ENCODE assay signal across 24 cellular contexts in the genomic region with DNA sequence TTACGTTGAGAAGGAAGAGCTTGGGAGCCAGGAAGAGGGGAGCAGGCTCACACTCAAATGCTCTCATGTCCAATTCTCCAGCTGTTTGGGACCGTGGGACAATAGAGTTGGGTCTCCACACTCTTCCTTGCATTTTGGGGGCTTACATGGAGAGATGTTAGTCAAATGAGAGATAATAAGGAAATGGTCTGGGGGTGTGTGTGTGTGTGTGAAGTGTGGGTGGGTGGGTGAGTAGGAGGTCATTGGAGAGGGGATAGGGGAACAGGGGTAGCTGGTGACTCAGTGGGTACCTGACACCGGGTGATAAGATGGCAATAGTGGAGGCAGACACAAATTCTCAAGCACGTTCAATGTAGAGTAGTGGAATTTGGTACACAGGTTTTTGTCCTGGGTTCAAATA.
DNase-seq lines count a peak whose midpoint lies in the region; ATAC-seq, FAIRE-seq and TF ChIP-seq lines count a peak whose summit lies in the region.
"Had no signal": no experiment of that assay in that cellular context is flagged by ENCODE, and none has a peak within 500 bp of the region (broad histone marks: within the 10 kb centered on the region; RNA-seq: fewer than 3 reads in every experiment).

No MANE protein-coding gene starts in this region.

- WGBS in K562 (ENCODE audit: insufficient coverage, low coverage, missing lambda C conversion rate), result 0% methylated on average over 4 of the region's 4 CpGs
- 91 to 94% methylated on average over 3 to 4 of the region's 4 CpGs for WGBS in endodermal cell (ENCODE audit: insufficient coverage in 1 of 2, insufficient read length in 1 of 2), 2 experiments

- peak overlapping the region; percentile 35 for H3K27ac Mint-ChIP-seq in endodermal cell
- H3K27ac Mint-ChIP-seq: CD4-positive, alpha-beta T cell; CD8-positive, alpha-beta T cell had no signal

- H3K9me1 ChIP-seq in K562 (ENCODE audit: control insufficient read depth, insufficient read depth, low read length), result no peaks in the 10 kb centered on the region

- ATAC-seq in K562, result no peak
- no peak for ATAC-seq in GM18502 (IDR thresholded peaks at IDR 0.05; ENCODE audit: poor library complexity, unreplicated experiment)
- ATAC-seq in HG02798 (IDR thresholded peaks at IDR 0.05; ENCODE audit: poor library complexity, unreplicated experiment), result no peak
- ATAC-seq: CD8-positive, alpha-beta T cell had no signal

- H3K4me2 ChIP-seq in K562 (ENCODE audit: insufficient read depth, low read length), result no peak overlapping the region
- H3K4me2 ChIP-seq in osteoblast (ENCODE audit: insufficient read depth, low read length), result no peak overlapping the region

- POLR2A ChIA-PET in HEK293 (lab: Yijun Ruan, JAX), result no interaction called here
- POLR2A ChIA-PET in K562 (lab: Yijun Ruan, JAX), result no interaction called here

- peaks cover 41% of the 10 kb centered on the region for H3K9me3 Mint-ChIP-seq in endodermal cell

- no peak for TF ChIP-seq CTCF in HEK293 (tag by site-specific recombination; IDR thresholded peaks at IDR 0.05)
- no peak for TF ChIP-seq CTCF in K562 (IDR thresholded peaks at IDR 0.05 in 2 of 3, conservative IDR thresholded peaks at IDR 0.05 in 1 of 3; ENCODE audit: insufficient read depth in 2 of 3, low read depth in 1 of 3, low read length in 3 of 3)
- no peak for TF ChIP-seq CTCF in endodermal cell (conservative IDR thresholded peaks at IDR 0.05)
- TF ChIP-seq CTCF in osteoblast (IDR thresholded peaks at IDR 0.05; ENCODE audit: extremely low read depth, low read depth, low read length), result no peak

- H3K27me3 ChIP-seq in K562 (ENCODE audit: control insufficient read depth in 2 of 2, insufficient read depth in 2 of 2, low read length in 2 of 2) (peaks cover 17 to 52% of the 10 kb centered on the region in 2 experiments), endodermal cell (ENCODE audit: control insufficient read depth, insufficient read depth, low read length, poor library complexity, severe bottlenecking) (no peaks in the 10 kb centered on the region), osteoblast (ENCODE audit: insufficient read depth, low read length) (peaks cover 3% of the 10 kb centered on the region)
- H3K27me3 ChIP-seq: BE2C, BLaER1 had no signal

- FAIRE-seq in K562 (lab: Jason Lieb, UNC), result no peak
- FAIRE-seq: A204.1, D721Med, G401.6, GM12891, GM18507 had no signal

- H3K36me3 ChIP-seq in HEK293 (ENCODE audit: control insufficient read depth in 2 of 2, insufficient read depth in 1 of 2, low read length in 2 of 2), result no peaks in the 10 kb centered on the region
- no peaks in the 10 kb centered on the region for H3K36me3 ChIP-seq in K562 (ENCODE audit: control insufficient read depth, insufficient read depth, low read length)
- H3K36me3 ChIP-seq in endodermal cell (ENCODE audit: control insufficient read depth, insufficient read depth, low read length), result peaks cover 43% of the 10 kb centered on the region
- H3K36me3 ChIP-seq in osteoblast (ENCODE audit: insufficient read depth, low read length), result no peaks in the 10 kb centered on the region
- H3K36me3 ChIP-seq: BE2C, BLaER1 had no signal

- H3K4me1 Mint-ChIP-seq in endodermal cell, result peaks cover 26% of the 10 kb centered on the region

- no peak overlapping the region for H3K9ac ChIP-seq in K562 (ENCODE audit: insufficient read depth in 1 of 2, low read depth in 2 of 2, low read length in 2 of 2)
- H3K9ac ChIP-seq in endodermal cell (ENCODE audit: extremely low read depth, low read length, poor library complexity, severe bottlenecking), result no peak overlapping the region
- H3K9ac ChIP-seq: BLaER1 had no signal

- H2AFZ ChIP-seq in K562 (ENCODE audit: low read depth, low read length) (no peak overlapping the region), osteoblast (ENCODE audit: low read length) (no peak overlapping the region)

- CTCF ChIA-PET in HEK293 (lab: Yijun Ruan, JAX) (interaction anchor here (3.7 kb wide), 1 partner anchor 19 kb away, joined by 11 read pairs; no protein-coding TSS in a partner anchor), K562 (lab: Yijun Ruan, JAX; ENCODE audit: low intra/inter-chr PET ratio) (no interaction called here)

- TF ChIP-seq RAD21 in K562 (CRISPR knock-in tag; conservative IDR thresholded peaks at IDR 0.05 in 1 of 2, IDR thresholded peaks at IDR 0.05 in 1 of 2), result no peak

- TF ChIP-seq EP300 in K562 (IDR thresholded peaks at IDR 0.05; ENCODE audit: low read length), result no peak

- H3K27me3 Mint-ChIP-seq in endodermal cell (ENCODE audit: insufficient read depth), result no peaks in the 10 kb centered on the region
- H3K27me3 Mint-ChIP-seq: CD4-positive, alpha-beta T cell had no signal

- peaks cover 67% of the 10 kb centered on the region for H3K36me3 Mint-ChIP-seq in endodermal cell (ENCODE audit: low read depth)
- H3K36me3 Mint-ChIP-seq: CD8-positive, alpha-beta T cell had no signal

- no peaks in the 10 kb centered on the region for H3K79me2 ChIP-seq in K562 (ENCODE audit: control insufficient read depth, insufficient read depth, low read length)
- no peaks in the 10 kb centered on the region for H3K79me2 ChIP-seq in osteoblast (ENCODE audit: insufficient read depth, low read length)

- H3K4me1 ChIP-seq in HEK293 (ENCODE audit: control insufficient read depth, insufficient read depth, low read length), result no peaks in the 10 kb centered on the region
- H3K4me1 ChIP-seq in K562 (replicated peaks in 1 of 2; ENCODE audit: control insufficient read depth in 2 of 2, insufficient read depth in 2 of 2, low read length in 2 of 2), result no peaks in the 10 kb centered on the region
- H3K4me1 ChIP-seq in endodermal cell (ENCODE audit: control insufficient read depth, insufficient read depth, low read length), result peaks cover 6% of the 10 kb centered on the region
- peaks cover 9% of the 10 kb centered on the region for H3K4me1 ChIP-seq in osteoblast (ENCODE audit: insufficient read depth, low read length)
- H3K4me1 ChIP-seq: BE2C had no signal

- H3K27ac ChIP-seq in HEK293 (ENCODE audit: extremely low read depth, low read depth, low read length) (no peak overlapping the region), K562 (ENCODE audit: extremely low read depth, low read depth, low read length) (no peak overlapping the region), endodermal cell (ENCODE audit: low read depth, low read length) (no peak overlapping the region), osteoblast (ENCODE audit: low read depth, low read length) (no peak overlapping the region)
- H3K27ac ChIP-seq: BLaER1, C4-2B had no signal

- no TSS peak for BruUV-seq in K562 (replicated peaks; lab: Mats Ljungman, UMichigan)

- H3K9me3 ChIP-seq in HEK293 (ENCODE audit: control insufficient read depth, insufficient read depth, low read depth, low read length) (no peaks in the 10 kb centered on the region), K562 (replicated peaks; ENCODE audit: control insufficient read depth, insufficient read depth, low read depth, low read length) (no peaks in the 10 kb centered on the region), endodermal cell (ENCODE audit: control insufficient read depth, low read length) (peaks cover 38% of the 10 kb centered on the region), osteoblast (ENCODE audit: low read depth, low read length) (no peaks in the 10 kb centered on the region)
- H3K9me3 ChIP-seq: BE2C had no signal

- in situ Hi-C loops in K562 (cut with MboI), result no loop called here

- no peak for TF ChIP-seq POLR2A in K562 (conservative IDR thresholded peaks at IDR 0.05)

- no peak for DNase-seq in K562 (ENCODE audit: extremely low read depth in 1 of 4, low spot score in 3 of 4)
- no peak for DNase-seq in endodermal cell
- DNase-seq in osteoblast (ENCODE audit: insufficient read length, low spot score, missing footprints), result peak; percentile 18
- no peak for DNase-seq in stimulated activated CD4-positive, alpha-beta T cell treated with anti-CD3 and anti-CD28 coated beads, Interleukin-12 subunit alpha, Interleukin-12 subunit beta, amount 100 ng/mL, for 4 hours
- no peak for DNase-seq in activated effector memory CD4-positive, alpha-beta T cell treated with anti-CD3 and anti-CD28 coated beads, Interleukin-2, amount 50 U/mL, for 16 hours
- DNase-seq: 8988T; ACHN; BE2C; Caco-2; Calu3; CD4-positive, alpha-beta T cell; CD8-positive, alpha-beta T cell; DMS79 treated with DMSO at 0.1 percent for 48 hours; GF-D8 had no signal

- intact Hi-C loops in K562 (cut with micrococcal nuclease), result no loop called here

- H3K4me3 Mint-ChIP-seq in endodermal cell, result no peak overlapping the region
- H3K4me3 Mint-ChIP-seq: CD4-positive, alpha-beta T cell; CD8-positive, alpha-beta T cell had no signal

- no peak overlapping the region for H3K4me3 ChIP-seq in HEK293 (ENCODE audit: low read depth, low read length)
- no peak overlapping the region for H3K4me3 ChIP-seq in K562
- H3K4me3 ChIP-seq in endodermal cell (ENCODE audit: low read length), result no peak overlapping the region
- no peak overlapping the region for H3K4me3 ChIP-seq in osteoblast (ENCODE audit: insufficient read depth, low read length)
- H3K4me3 ChIP-seq: BLaER1 had no signal

- H4K20me1 ChIP-seq in K562 (replicated peaks; ENCODE audit: control insufficient read depth, insufficient read depth, low read length) (no peaks in the 10 kb centered on the region), osteoblast (ENCODE audit: insufficient read depth, low read length) (no peaks in the 10 kb centered on the region)
- H4K20me1 ChIP-seq: BLaER1 had no signal

TF ChIP-seq in HEK293, 187 proteins besides CTCF, POLR2A, EP300 and RAD21 (continues in another document):
- TF ChIP-seq ZNF501 (tag by site-specific recombination; IDR thresholded peaks at IDR 0.05) (no peak), ZNF324 (tag by site-specific recombination; IDR thresholded peaks at IDR 0.05) (no peak), EGR2 (tag by site-specific recombination; IDR thresholded peaks at IDR 0.05; ENCODE audit: low read depth) (peak; percentile 78)

TF ChIP-seq in K562, 482 proteins besides CTCF, POLR2A, EP300 and RAD21:
- TF ChIP-seq ZEB2 (IDR thresholded peaks at IDR 0.05) (no peak), EGR1 (conservative IDR thresholded peaks at IDR 0.05) (0 out of 2 replicates have a peak, but pooled peaks have one; percentile 4)
